35 cellular contexts compared by ENCODE assay signal in the genomic region with DNA sequence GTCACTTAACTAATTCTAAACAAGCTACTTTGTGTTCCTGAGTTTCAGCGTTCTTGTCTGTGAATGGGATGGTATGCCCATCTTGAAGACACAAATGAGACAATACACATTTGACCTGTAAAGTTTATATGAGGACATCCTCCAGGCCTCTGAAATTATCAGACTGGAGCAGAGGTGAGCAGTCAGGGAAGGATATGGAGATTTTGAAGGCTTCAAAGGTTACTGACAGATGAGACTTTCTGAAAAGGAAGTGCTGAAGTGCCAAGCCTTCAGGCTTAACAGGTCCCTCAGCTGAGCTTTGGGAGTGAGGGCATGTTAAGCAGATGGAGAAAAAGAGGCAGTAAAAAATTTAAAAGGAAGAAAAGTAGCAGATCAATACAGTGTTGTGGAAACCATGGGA.
"Had no signal": no experiment of that assay in that cellular context is flagged by ENCODE, and none has a peak within 500 bp of the region (broad histone marks: within the 10 kb centered on the region; RNA-seq: fewer than 3 reads in every experiment).

No MANE protein-coding gene starts in this region.

- FAIRE-seq: endometrium, urothelium cell line had no signal

- H3K27ac ChIP-seq: body of pancreas, colonic mucosa, epithelial cell of prostate, heart left ventricle, lower lobe of right lung, neutrophil, ovary, prostate gland, skin epidermis, suprapubic skin, tibial artery, WERI-Rb-1 had no signal

- ATAC-seq: activated CD4-positive, CD25-positive, alpha-beta regulatory T cell treated with anti-CD3 and anti-CD28 coated beads, Interleukin-2, amount 50 U/mL, for 24 hours; body of pancreas; heart left ventricle; left lobe of liver; lower lobe of right lung; sciatic nerve had no signal

- H3K9me3 ChIP-seq: body of pancreas, colonic mucosa, heart left ventricle, lower lobe of right lung, neutrophil, ovary, prostate gland, suprapubic skin, tibial artery had no signal

- H3K27me3 Mint-ChIP-seq: activated naive CD4-positive, alpha-beta T cell treated with anti-CD3 and anti-CD28 coated beads, Interleukin-2, amount 50 U/mL, for 24 hours had no signal

- H3K4me3 Mint-ChIP-seq: activated naive CD4-positive, alpha-beta T cell treated with anti-CD3 and anti-CD28 coated beads, Interleukin-2, amount 50 U/mL, for 24 hours; immature natural killer cell; nephron progenitor cell; T-helper 1 cell treated with Interleukin-12 subunit alpha and Interleukin-12 subunit beta and Interleukin-4 antibody, amounts not matched to agents 30 μg/mL and 1 μg/mL, for 36 hours had no signal

- H3K36me3 ChIP-seq: colonic mucosa, heart left ventricle, lower lobe of right lung, neutrophil, ovary, prostate gland, suprapubic skin, tibial artery, WERI-Rb-1 had no signal

- H3K27me3 ChIP-seq: body of pancreas, colonic mucosa, heart left ventricle, neutrophil, ovary, suprapubic skin, tibial artery had no signal

- H3K27ac Mint-ChIP-seq: activated naive CD4-positive, alpha-beta T cell treated with anti-CD3 and anti-CD28 coated beads, Interleukin-2, amount 50 U/mL, for 24 hours; activated T-helper 2 cell treated with anti-CD3 and anti-CD28 coated beads, Interferon-gamma antibody, Interleukin-2, Interleukin-4, amounts not matched to agents 10 μg/mL and 5 μg/mL and 100 μg/mL, durations not matched to agents 14 hours and 24 hours and 36 hours; nephron progenitor cell; T-helper 1 cell treated with Interleukin-12 subunit alpha and Interleukin-12 subunit beta and Interleukin-4 antibody, amounts not matched to agents 30 μg/mL and 1 μg/mL, for 36 hours had no signal

- H3K4me3 ChIP-seq: body of pancreas, colonic mucosa, heart left ventricle, lower lobe of right lung, ovary, prostate gland, skin epidermis, suprapubic skin, tibial artery had no signal

- H3K4me1 ChIP-seq: body of pancreas, colonic mucosa, lower lobe of right lung, prostate gland had no signal

- H3K9me3 Mint-ChIP-seq: activated naive CD4-positive, alpha-beta T cell treated with anti-CD3 and anti-CD28 coated beads, Interleukin-2, amount 50 U/mL, for 24 hours; activated T-helper 2 cell treated with anti-CD3 and anti-CD28 coated beads, Interferon-gamma antibody, Interleukin-2, Interleukin-4, amounts not matched to agents 10 μg/mL and 5 μg/mL and 100 μg/mL, durations not matched to agents 14 hours and 24 hours and 36 hours; immature natural killer cell; nephron progenitor cell; T-helper 1 cell treated with Interleukin-12 subunit alpha and Interleukin-12 subunit beta and Interleukin-4 antibody, amounts not matched to agents 30 μg/mL and 1 μg/mL, for 36 hours had no signal

- DNase-seq: activated CD4-positive, alpha-beta T cell treated with anti-CD3 and anti-CD28 coated beads for 48 hours; activated CD4-positive, alpha-beta T cell treated with anti-CD3 and anti-CD28 coated beads, Interleukin-2, amount 50 U/mL, for 48 hours; activated CD8-positive, alpha-beta memory T cell treated with anti-CD3 and anti-CD28 coated beads, Interleukin-2, amount 50 U/mL, for 4 hours; activated T-cell treated with anti-CD3 and anti-CD28 coated beads, Interleukin-2, amount 50 U/mL, for 1 hour; anterior cingulate cortex; body of pancreas; colonic mucosa; effector CD8-positive, alpha-beta T cell; foreskin fibroblast; heart left ventricle; hypothalamus; immature natural killer cell; lower lobe of right lung; mesendoderm; nephron progenitor cell; ovary; retina; stimulated activated CD4-positive, alpha-beta T cell treated with anti-CD3 and anti-CD28 coated beads, Interleukin-1b, Interleukin-23, amount 100 ng/mL, for 48 hours; stimulated activated naive CD4-positive, alpha-beta T cell; T1000; tibial artery; WERI-Rb-1 had no signal
